11 cellular contexts compared by ENCODE assay signal in the genomic region with DNA sequence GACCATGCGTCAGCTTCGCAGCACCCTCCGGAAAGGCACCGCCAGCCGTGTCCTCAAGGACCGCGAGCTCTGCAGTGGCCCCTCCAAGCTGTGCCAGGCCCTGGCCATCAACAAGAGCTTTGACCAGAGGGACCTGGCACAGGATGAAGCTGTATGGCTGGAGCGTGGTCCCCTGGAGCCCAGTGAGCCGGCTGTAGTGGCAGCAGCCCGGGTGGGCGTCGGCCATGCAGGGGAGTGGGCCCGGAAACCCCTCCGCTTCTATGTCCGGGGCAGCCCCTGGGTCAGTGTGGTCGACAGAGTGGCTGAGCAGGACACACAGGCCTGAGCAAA. TPM values are rescaled to one million over a fixed set of nuclear protein-coding genes. Genes with fewer than 3 reads are reported as not detected.
DNase-seq lines count a peak whose midpoint lies in the region; ATAC-seq and TF ChIP-seq lines count a peak whose summit lies in the region.
"Had no signal": no experiment of that assay in that cellular context is flagged by ENCODE, and none has a peak within 500 bp of the region (broad histone marks: within the 10 kb centered on the region; RNA-seq: fewer than 3 reads in every experiment).

No MANE protein-coding gene starts in this region.

- H3K27ac Mint-ChIP-seq in natural killer cell (peak overlapping the region; percentile 60 to 87), osteocyte (ENCODE audit: unreplicated experiment) (peak overlapping the region; percentile 90)
- peak overlapping the region in 1 of 2 donors; percentile 84 for H3K27ac Mint-ChIP-seq in natural killer cell treated with Interleukin-12 subunit alpha and Interleukin-12 subunit beta and Interleukin-15 and Interleukin-18, amount 100 ng/mL, for 72 hours

- intact Hi-C loops in natural killer cell (cut with micrococcal nuclease), result no loop called here
- intact Hi-C loops in breast epithelium (cut with DNase I; ENCODE audit: low total_unique reads), result no loop called here
- intact Hi-C loops in vagina (cut with DNase I), result no loop called here

- H3K36me3 Mint-ChIP-seq in natural killer cell (no peaks in the 10 kb centered on the region), osteocyte (ENCODE audit: unreplicated experiment) (peaks cover 17% of the 10 kb centered on the region)
- no peaks in the 10 kb centered on the region for H3K36me3 Mint-ChIP-seq in natural killer cell treated with Interleukin-12 subunit alpha and Interleukin-12 subunit beta and Interleukin-15 and Interleukin-18, amount 100 ng/mL, for 72 hours

- peaks cover 7 to 10% of the 10 kb centered on the region in 2 donors for H3K4me1 ChIP-seq in breast epithelium
- H3K4me1 ChIP-seq in vagina, result peaks cover 26% of the 10 kb centered on the region
- no peaks in the 10 kb centered on the region for H3K4me1 ChIP-seq in HAP-1

- H3K36me3 ChIP-seq in breast epithelium, result no peaks in the 10 kb centered on the region
- peaks cover 0 to 44% of the 10 kb centered on the region in 2 donors for H3K36me3 ChIP-seq in vagina
- peaks cover 52% of the 10 kb centered on the region for H3K36me3 ChIP-seq in HAP-1 (replicated peaks)

- H3K27me3 ChIP-seq in breast epithelium (no peaks in the 10 kb centered on the region), vagina (no peaks in the 10 kb centered on the region), HAP-1 (ENCODE audit: low read depth) (no peaks in the 10 kb centered on the region)

- H3K4me3 Mint-ChIP-seq in natural killer cell, result no peak overlapping the region
- no peak overlapping the region for H3K4me3 Mint-ChIP-seq in natural killer cell treated with Interleukin-12 subunit alpha and Interleukin-12 subunit beta and Interleukin-15 and Interleukin-18, amount 100 ng/mL, for 72 hours
- H3K4me3 Mint-ChIP-seq in osteocyte (ENCODE audit: unreplicated experiment), result no peak overlapping the region
- H3K4me3 Mint-ChIP-seq: WTC11 had no signal

- in situ Hi-C loops in KBM-7 (cut with MboI; ENCODE audit: low pct_unique_long_range_greater_than_20kb, low sequenced_read_pairs) (no loop called here), HAP-1 (cut with MboI; ENCODE audit: low sequenced_read_pairs) (no loop called here)

- H3K9me3 ChIP-seq in breast epithelium (no peaks in the 10 kb centered on the region), vagina (no peaks in the 10 kb centered on the region), HAP-1 (no peaks in the 10 kb centered on the region)

- ATAC-seq in natural killer cell, result no peak
- no peak for ATAC-seq in natural killer cell treated with Interleukin-12 subunit alpha and Interleukin-12 subunit beta and Interleukin-15 and Interleukin-18, amount 100 ng/mL, for 72 hours
- ATAC-seq: WTC11 had no signal

- TF ChIP-seq POLR2A in breast epithelium (IDR thresholded peaks at IDR 0.05), result no peak
- no peak for TF ChIP-seq POLR2A in vagina (IDR thresholded peaks at IDR 0.05)

- H3K27ac ChIP-seq in breast epithelium (peak overlapping the region; percentile 0 to 74), vagina (peak overlapping the region; percentile 62)

- TF ChIP-seq CTCF in natural killer cell (IDR thresholded peaks at IDR 0.05) (no peak), breast epithelium (IDR thresholded peaks at IDR 0.05) (no peak), osteocyte (IDR thresholded peaks at IDR 0.05) (no peak), vagina (IDR thresholded peaks at IDR 0.05) (no peak)

- H3K4me1 Mint-ChIP-seq in natural killer cell, result peaks cover 19 to 35% of the 10 kb centered on the region in 2 donors
- peaks cover 19 to 29% of the 10 kb centered on the region in 2 donors for H3K4me1 Mint-ChIP-seq in natural killer cell treated with Interleukin-12 subunit alpha and Interleukin-12 subunit beta and Interleukin-15 and Interleukin-18, amount 100 ng/mL, for 72 hours (ENCODE audit: low read depth in 2 of 2)
- H3K4me1 Mint-ChIP-seq in osteocyte (ENCODE audit: unreplicated experiment), result peaks cover 23% of the 10 kb centered on the region

- DNase-seq in natural killer cell (no peak), breast epithelium (ENCODE audit: low spot score in 2 of 2) (no peak), osteocyte (ENCODE audit: extremely low spot score, unreplicated experiment) (no peak), vagina (ENCODE audit: extremely low spot score in 2 of 2) (no peak), KBM-7 (no peak), HAP-1 (ENCODE audit: low spot score in 2 of 2) (no peak)
- no peak for DNase-seq in natural killer cell treated with Interleukin-12 subunit alpha and Interleukin-12 subunit beta and Interleukin-15 and Interleukin-18, amount 100 ng/mL, for 72 hours (ENCODE audit: low spot score)
- DNase-seq in activated CD4-positive, CD25-positive, alpha-beta regulatory T cell (lab: John Stamatoyannopoulos, UW), result no peak
- DNase-seq: NCI-H1048 had no signal

- H3K27me3 Mint-ChIP-seq in natural killer cell (ENCODE audit: low read depth in 2 of 2) (no peaks in the 10 kb centered on the region), osteocyte (ENCODE audit: unreplicated experiment) (no peaks in the 10 kb centered on the region)
- H3K27me3 Mint-ChIP-seq in natural killer cell treated with Interleukin-12 subunit alpha and Interleukin-12 subunit beta and Interleukin-15 and Interleukin-18, amount 100 ng/mL, for 72 hours, result no peaks in the 10 kb centered on the region

- H3K4me3 ChIP-seq in breast epithelium, result no peak overlapping the region
- H3K4me3 ChIP-seq in vagina, result no peak overlapping the region
- no peak overlapping the region for H3K4me3 ChIP-seq in HAP-1
- H3K4me3 ChIP-seq: lung had no signal

- H3K9me3 Mint-ChIP-seq in natural killer cell (no peaks in the 10 kb centered on the region), osteocyte (ENCODE audit: unreplicated experiment) (no peaks in the 10 kb centered on the region)
- H3K9me3 Mint-ChIP-seq in natural killer cell treated with Interleukin-12 subunit alpha and Interleukin-12 subunit beta and Interleukin-15 and Interleukin-18, amount 100 ng/mL, for 72 hours, result no peaks in the 10 kb centered on the region
- H3K9me3 Mint-ChIP-seq: WTC11 had no signal

RNA-seq across cellular contexts. Expression of a gene that starts 7.4 kb away (rescaled TPM):
- total RNA-seq in natural killer cell (10 to 100 TPM; 29.9 to 34.3 (median 31.5) TPM), breast epithelium (100 to 1,000 TPM in 1 of 3 donors, 10 to 100 TPM in 2; 86.9 to 112 (median 89.1) TPM), osteocyte (65.9 and 71.6 TPM in 2 replicates), vagina (124 TPM)
- 10 to 100 TPM; 39.9 to 43.8 TPM for total RNA-seq in natural killer cell treated with Interleukin-12 subunit alpha and Interleukin-12 subunit beta and Interleukin-15 and Interleukin-18, amount 100 ng/mL, for 72 hours

RNA-seq across cellular contexts. Expression of a gene that starts 13.0 kb away (rescaled TPM):
- total RNA-seq in natural killer cell (1 to 10 TPM in 1 of 3 donors, under 1 TPM in 2; 0.26 to 1.1 (median 0.78) TPM), breast epithelium (10 to 100 TPM; 29.0 to 43.3 (median 42.6) TPM), osteocyte (56.8 and 57.6 TPM in 2 replicates), vagina (86.9 TPM)
- total RNA-seq in natural killer cell treated with Interleukin-12 subunit alpha and Interleukin-12 subunit beta and Interleukin-15 and Interleukin-18, amount 100 ng/mL, for 72 hours, result 1 to 10 TPM in 1 of 2 donors, under 1 TPM in 1; 0.84 to 2.5 TPM

RNA-seq across cellular contexts. Expression of a gene that starts 31.8 kb away (rescaled TPM):
- total RNA-seq in natural killer cell (10 to 100 TPM in 2 of 3 donors, 1 to 10 TPM in 1; 6.4 to 13.4 (median 13.2) TPM), breast epithelium (10 to 100 TPM; 17.4 to 23.9 (median 17.9) TPM), osteocyte (28.6 and 30.4 TPM in 2 replicates), vagina (15.0 TPM)
- total RNA-seq in natural killer cell treated with Interleukin-12 subunit alpha and Interleukin-12 subunit beta and Interleukin-15 and Interleukin-18, amount 100 ng/mL, for 72 hours, result 10 to 100 TPM; 35.6 to 39.8 TPM

RNA-seq across cellular contexts. Expression of a gene that starts 32.0 kb away (rescaled TPM):
- total RNA-seq in natural killer cell, result 10 to 100 TPM; 10.6 to 14.6 (median 11.3) TPM
- 10 to 100 TPM; 39.8 to 84.7 TPM for total RNA-seq in natural killer cell treated with Interleukin-12 subunit alpha and Interleukin-12 subunit beta and Interleukin-15 and Interleukin-18, amount 100 ng/mL, for 72 hours
- total RNA-seq in breast epithelium, result 1 to 10 TPM; 3.8 to 6.9 (median 6.6) TPM
- total RNA-seq in osteocyte, result 9.9 and 10.3 TPM in 2 replicates
- 12.8 TPM for total RNA-seq in vagina

RNA-seq across cellular contexts. Expression of a gene that starts 53.1 kb away (rescaled TPM):
- total RNA-seq in natural killer cell (10 to 100 TPM; 44.8 to 62.1 (median 55.7) TPM), breast epithelium (10 to 100 TPM; 14.2 to 23.4 (median 22.3) TPM), osteocyte (45.1 and 45.3 TPM in 2 replicates), vagina (29.2 TPM)
- total RNA-seq in natural killer cell treated with Interleukin-12 subunit alpha and Interleukin-12 subunit beta and Interleukin-15 and Interleukin-18, amount 100 ng/mL, for 72 hours, result 10 to 100 TPM; 33.3 to 68.5 TPM

Comparison
In these comparisons a context has a peak if more than half of its experiments do, and no peak if none do; other contexts are left out.
1. RNA of a gene that starts 13.0 kb away (total RNA-seq): 86.9 TPM in vagina (single experiment), 56.8 to 57.6 TPM in osteocyte and 29.0 to 43.3 TPM in breast epithelium; 0.84 to 2.5 TPM in natural killer cell treated with Interleukin-12 subunit alpha and Interleukin-12 subunit beta and Interleukin-15 and Interleukin-18, amount 100 ng/mL, for 72 hours and 0.26 to 1.1 TPM in natural killer cell; every median in the first group is over 4 times any median in the second.